In the genomic region with DNA sequence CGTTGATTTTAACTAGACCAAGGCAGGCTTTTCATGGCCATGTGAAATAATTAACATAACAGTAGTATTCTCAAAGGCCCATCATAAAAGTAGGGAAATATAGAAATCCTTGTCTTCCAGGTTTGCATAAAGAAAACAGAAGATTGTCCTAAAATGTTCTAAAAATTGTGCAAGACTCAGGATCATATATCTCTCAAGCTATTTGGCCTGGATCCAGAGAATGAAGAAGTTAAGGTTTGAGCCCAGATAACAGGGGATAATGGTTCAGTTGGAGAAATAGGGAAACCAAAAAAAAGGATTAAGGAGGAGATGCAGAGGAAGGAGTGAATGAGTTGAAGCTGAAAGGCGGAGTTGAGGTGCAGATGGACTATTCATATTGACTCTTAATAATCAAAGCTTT, we compare ENCODE assay signal across 33 cellular contexts.
"Had no signal": no experiment of that assay in that cellular context is flagged by ENCODE, and none has a peak within 500 bp of the region (broad histone marks: within the 10 kb centered on the region; RNA-seq: fewer than 3 reads in every experiment).

No MANE protein-coding gene starts in this region.

- DNase-seq: activated CD4-positive, alpha-beta memory T cell treated with anti-CD3 and anti-CD28 coated beads for 36 hours; activated CD4-positive, alpha-beta T cell treated with anti-CD3 and anti-CD28 coated beads, Interleukin-2, amount 10 ng/mL, durations not matched to agents 24 days and 14 days; activated CD4-positive, CD25-positive, alpha-beta regulatory T cell treated with anti-CD3 and anti-CD28 coated beads, Interleukin-2, amount 50 U/mL, for 72 hours; activated CD8-positive, alpha-beta memory T cell treated with anti-CD3 and anti-CD28 coated beads, Interleukin-2, amount 50 U/mL, for 4 hours; activated effector memory CD4-positive, alpha-beta T cell treated with anti-CD3 and anti-CD28 coated beads, Interleukin-2, amount 50 U/mL, for 16 hours; activated naive CD4-positive, alpha-beta T cell treated with anti-CD3 and anti-CD28 coated beads for 36 hours; activated naive CD8-positive, alpha-beta T cell treated with anti-CD3 and anti-CD28 coated beads for 36 hours; activated T-cell treated with anti-CD3 and anti-CD28 coated beads, Interleukin-2, amount 50 U/mL, for 1 hour; amniotic stem cell; brain microvascular endothelial cell; caudate nucleus; endodermal cell; head of caudate nucleus; hippocampal formation; kidney; left colon; mammary epithelial cell; pancreas; retina; stimulated activated CD4-positive, alpha-beta T cell treated with anti-CD3 and anti-CD28 coated beads, Interleukin-15, amount 100 ng/mL, for 24 hours; stimulated activated CD4-positive, alpha-beta T cell treated with anti-CD3 and anti-CD28 coated beads, Interleukin-2, amount 100 ng/mL, for 24 hours; stimulated activated naive B cell treated with anti-CD40 and anti-IgM and Interleukin-4, amounts not matched to agents 10 μg/mL and 1 μg/mL and 100 μg/mL, for 72 hours; T-helper 17 cell; T1000; tibial artery; upper lobe of right lung; WERI-Rb-1 had no signal

- ATAC-seq: left colon; pancreas; sciatic nerve; stimulated activated naive B cell treated with anti-CD40 and anti-IgM and Interleukin-4, amounts not matched to agents 10 μg/mL and 1 μg/mL and 100 μg/mL, for 72 hours; T-helper 17 cell; upper lobe of right lung had no signal

- H3K4me1 ChIP-seq: esophagus muscularis mucosa, pancreas, prostate gland, suprapubic skin, tibial artery, upper lobe of right lung had no signal

- H3K9me3 Mint-ChIP-seq: activated CD4-positive, alpha-beta memory T cell treated with anti-CD3 and anti-CD28 coated beads for 36 hours; activated CD4-positive, alpha-beta T cell treated with anti-CD3 and anti-CD28 coated beads, Interleukin-2, amount 10 ng/mL, durations not matched to agents 24 days and 14 days; activated naive CD4-positive, alpha-beta T cell treated with anti-CD3 and anti-CD28 coated beads for 36 hours; activated naive CD8-positive, alpha-beta T cell treated with anti-CD3 and anti-CD28 coated beads for 36 hours; activated T-helper 1 cell treated with anti-CD3 and anti-CD28 coated beads, Interleukin-12 subunit alpha, Interleukin-12 subunit beta, Interleukin-2, Interleukin-4 antibody, amounts not matched to agents 30 ng/mL and 10 ng/mL and 1 ng/mL, durations not matched to agents 14 hours and 24 hours and 36 hours; endodermal cell; stimulated activated naive B cell treated with anti-CD40 and anti-IgM and Interleukin-4, amounts not matched to agents 10 μg/mL and 1 μg/mL and 100 μg/mL, for 72 hours had no signal

- H3K4me3 ChIP-seq: esophagus muscularis mucosa, pancreas, prostate gland, smooth muscle cell, suprapubic skin, tibial artery, upper lobe of right lung had no signal

- H3K4me3 Mint-ChIP-seq: activated CD4-positive, alpha-beta memory T cell treated with anti-CD3 and anti-CD28 coated beads for 36 hours; activated CD4-positive, alpha-beta T cell treated with anti-CD3 and anti-CD28 coated beads, Interleukin-2, amount 10 ng/mL, durations not matched to agents 24 days and 14 days; activated naive CD4-positive, alpha-beta T cell treated with anti-CD3 and anti-CD28 coated beads for 36 hours; activated naive CD8-positive, alpha-beta T cell treated with anti-CD3 and anti-CD28 coated beads for 36 hours; activated T-helper 1 cell treated with anti-CD3 and anti-CD28 coated beads, Interleukin-12 subunit alpha, Interleukin-12 subunit beta, Interleukin-2, Interleukin-4 antibody, amounts not matched to agents 30 ng/mL and 10 ng/mL and 1 ng/mL, durations not matched to agents 14 hours and 24 hours and 36 hours; endodermal cell; stimulated activated naive B cell treated with anti-CD40 and anti-IgM and Interleukin-4, amounts not matched to agents 10 μg/mL and 1 μg/mL and 100 μg/mL, for 72 hours; T-helper 17 cell had no signal

- H3K27ac Mint-ChIP-seq: activated CD4-positive, alpha-beta memory T cell treated with anti-CD3 and anti-CD28 coated beads for 36 hours; activated CD4-positive, alpha-beta T cell treated with anti-CD3 and anti-CD28 coated beads, Interleukin-2, amount 10 ng/mL, durations not matched to agents 24 days and 14 days; activated naive CD4-positive, alpha-beta T cell treated with anti-CD3 and anti-CD28 coated beads for 36 hours; activated naive CD8-positive, alpha-beta T cell treated with anti-CD3 and anti-CD28 coated beads for 36 hours; activated T-helper 1 cell treated with anti-CD3 and anti-CD28 coated beads, Interleukin-12 subunit alpha, Interleukin-12 subunit beta, Interleukin-2, Interleukin-4 antibody, amounts not matched to agents 30 ng/mL and 10 ng/mL and 1 ng/mL, durations not matched to agents 14 hours and 24 hours and 36 hours; endodermal cell; stimulated activated naive B cell treated with anti-CD40 and anti-IgM and Interleukin-4, amounts not matched to agents 10 μg/mL and 1 μg/mL and 100 μg/mL, for 72 hours; T-helper 17 cell had no signal

- H3K27ac ChIP-seq: brain microvascular endothelial cell, esophagus muscularis mucosa, pancreas, prostate gland, suprapubic skin, tibial artery, upper lobe of right lung, WERI-Rb-1 had no signal

- H3K4me1 Mint-ChIP-seq: activated CD4-positive, alpha-beta T cell treated with anti-CD3 and anti-CD28 coated beads, Interleukin-2, amount 10 ng/mL, durations not matched to agents 24 days and 14 days; activated naive CD8-positive, alpha-beta T cell treated with anti-CD3 and anti-CD28 coated beads for 36 hours; endodermal cell; stimulated activated naive B cell treated with anti-CD40 and anti-IgM and Interleukin-4, amounts not matched to agents 10 μg/mL and 1 μg/mL and 100 μg/mL, for 72 hours; T-helper 17 cell had no signal

- H3K36me3 ChIP-seq: brain microvascular endothelial cell, esophagus muscularis mucosa, pancreas, prostate gland, suprapubic skin, tibial artery, upper lobe of right lung, WERI-Rb-1 had no signal

- H3K27me3 Mint-ChIP-seq: stimulated activated naive B cell treated with anti-CD40 and anti-IgM and Interleukin-4, amounts not matched to agents 10 μg/mL and 1 μg/mL and 100 μg/mL, for 72 hours had no signal

- H3K9me3 ChIP-seq: esophagus muscularis mucosa, pancreas, prostate gland, suprapubic skin, tibial artery, upper lobe of right lung had no signal

- H3K27me3 ChIP-seq: brain microvascular endothelial cell, esophagus muscularis mucosa, pancreas, suprapubic skin, tibial artery, upper lobe of right lung had no signal

- H3K36me3 Mint-ChIP-seq: activated CD4-positive, alpha-beta memory T cell treated with anti-CD3 and anti-CD28 coated beads for 36 hours; activated naive CD8-positive, alpha-beta T cell treated with anti-CD3 and anti-CD28 coated beads for 36 hours; stimulated activated naive B cell treated with anti-CD40 and anti-IgM and Interleukin-4, amounts not matched to agents 10 μg/mL and 1 μg/mL and 100 μg/mL, for 72 hours had no signal
